ENCODE assay signal across 20 cellular contexts in the genomic region with DNA sequence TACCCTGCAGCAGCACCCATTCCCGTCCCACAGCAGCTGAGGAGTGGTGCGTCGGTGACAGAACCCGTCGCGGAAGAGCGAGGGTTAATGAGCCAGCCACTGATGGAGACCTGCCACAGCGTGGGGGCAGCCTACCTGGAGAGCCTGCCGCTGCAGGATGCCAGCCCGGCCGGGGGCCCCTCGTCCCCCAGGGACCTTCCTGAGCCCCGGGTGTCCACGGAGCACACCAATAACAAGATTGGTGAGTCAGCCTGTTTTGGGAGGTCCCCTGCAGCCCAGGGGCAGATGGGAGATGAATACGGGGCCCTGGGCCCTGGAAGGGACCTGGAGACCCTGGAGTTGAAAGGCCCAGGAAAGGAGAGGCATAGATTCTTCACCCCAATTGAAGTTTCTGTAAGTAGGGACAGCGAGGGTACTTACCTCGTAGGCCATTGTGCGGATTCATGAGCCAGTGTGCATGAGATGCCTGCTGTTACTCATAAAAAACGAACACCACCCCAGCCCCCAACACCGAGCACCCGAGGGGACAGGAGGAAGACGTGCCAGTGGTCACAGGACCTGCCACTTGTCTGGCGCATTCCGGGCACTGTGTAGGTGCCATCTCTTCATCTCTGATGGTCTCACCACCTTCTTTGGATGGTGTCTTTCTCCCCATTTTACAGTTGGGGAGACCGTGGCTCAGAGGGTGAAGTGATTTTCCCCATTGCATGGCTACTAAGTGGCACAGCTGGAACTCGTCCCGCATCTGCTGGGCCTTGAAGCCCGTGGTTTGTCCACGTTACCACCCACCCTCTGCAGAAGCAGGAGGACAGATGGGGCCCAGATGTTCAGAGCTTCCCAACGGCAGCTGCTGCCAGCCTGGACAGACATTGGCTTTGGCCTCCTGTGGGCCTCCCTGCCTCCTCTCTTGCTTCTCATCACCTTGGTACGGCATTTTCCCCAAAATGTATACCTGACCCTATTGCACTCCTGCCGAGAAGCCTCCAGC. TPM values are rescaled to one million over a fixed set of nuclear protein-coding genes. Genes with fewer than 3 reads are reported as not detected.
A peak's percentile ranks its signal among the peaks of the same experiment; 100 is the strongest.
DNase-seq lines count a peak whose midpoint lies in the region; ATAC-seq and TF ChIP-seq lines count a peak whose summit lies in the region.
"Had no signal": no experiment of that assay in that cellular context is flagged by ENCODE, and none has a peak within 500 bp of the region (broad histone marks: within the 10 kb centered on the region; RNA-seq: fewer than 3 reads in every experiment).

No MANE protein-coding gene starts in this region.

- DNase-seq in stimulated activated naive CD8-positive, alpha-beta T cell treated with anti-CD3 and anti-CD28 coated beads, Interleukin-15, Interleukin-2, amounts not matched to agents 100 U/mL and 50 U/mL, for 24 hours = no peak
- DNase-seq in RPMI7951 (ENCODE audit: low read depth) = peak; percentile 74
- DNase-seq in islet precursor cell = peak; percentile 43
- no peak for DNase-seq in medulla oblongata (ENCODE audit: extremely low spot score)
- no peak for DNase-seq in COR-L47 (lab: John Stamatoyannopoulos, UW)
- no peak for DNase-seq in H9
- DNase-seq in iPS-NIHi7 (ENCODE audit: extremely low spot score) = no peak
- DNase-seq: activated CD4-positive, CD25-positive, alpha-beta regulatory T cell; dermis blood vessel endothelial cell; Karpas-422; mammary epithelial cell; NCI-H1048; NCI-H187 treated with DMSO at 0.1 percent for 48 hours; NCI-H226; stimulated activated naive CD4-positive, alpha-beta T cell treated with Interleukin-2 at 50 U/mL for 16 hours had no signal

- no peaks in the 10 kb centered on the region for H3K79me2 ChIP-seq in H9 (ENCODE audit: insufficient read depth, low read length)
- H3K79me2 ChIP-seq: parathyroid adenoma had no signal

- no peak overlapping the region for H2AFZ ChIP-seq in H9 (ENCODE audit: low read length)
- H2AFZ ChIP-seq: parathyroid adenoma had no signal

- no peak overlapping the region for H2BK5ac ChIP-seq in H9 (ENCODE audit: insufficient read length, low read length)

- no peak for TF ChIP-seq CTCF in H9 (conservative IDR thresholded peaks at IDR 0.05)

- no peak overlapping the region for H3K9ac ChIP-seq in H9 (ENCODE audit: extremely low read depth, insufficient read length, low read length)
- H3K9ac ChIP-seq: parathyroid adenoma had no signal

- H3K27ac ChIP-seq in H9 (ENCODE audit: insufficient read length, low read depth, low read length) = no peak overlapping the region
- H3K27ac ChIP-seq: breast epithelium, parathyroid adenoma had no signal

- no peaks in the 10 kb centered on the region for H3K9me3 Mint-ChIP-seq in stimulated activated naive CD8-positive, alpha-beta T cell treated with anti-CD3 and anti-CD28 coated beads, Interleukin-15, Interleukin-2, amounts not matched to agents 100 ng/mL and 50 ng/mL, for 24 hours
- no peaks in the 10 kb centered on the region for H3K9me3 Mint-ChIP-seq in H9
- H3K9me3 Mint-ChIP-seq: type B pancreatic cell had no signal

- H3K14ac ChIP-seq in H9 (ENCODE audit: insufficient read depth, low read length) = no peak overlapping the region

- no peak for ATAC-seq in stimulated activated naive CD8-positive, alpha-beta T cell treated with anti-CD3 and anti-CD28 coated beads, Interleukin-15, Interleukin-2, amounts not matched to agents 100 U/mL and 50 U/mL, for 24 hours

- H3K4me1 Mint-ChIP-seq in stimulated activated naive CD8-positive, alpha-beta T cell treated with anti-CD3 and anti-CD28 coated beads, Interleukin-15, Interleukin-2, amounts not matched to agents 100 ng/mL and 50 ng/mL, for 24 hours (ENCODE audit: low read depth) = peaks cover 15% of the 10 kb centered on the region
- H3K4me1 Mint-ChIP-seq in H9 = peaks cover 0 to 14% of the 10 kb centered on the region in 2 experiments; a peak in 2 of 4 replicates

- no peaks in the 10 kb centered on the region for H3K79me1 ChIP-seq in H9 (ENCODE audit: insufficient read depth, low read depth, low read length, poor library complexity, severe bottlenecking)

- no peaks in the 10 kb centered on the region for H3K27me3 ChIP-seq in H9 (ENCODE audit: insufficient read depth, low read length)
- H3K27me3 ChIP-seq: breast epithelium had no signal

- H3K56ac ChIP-seq in H9 (ENCODE audit: insufficient read length, low read depth, low read length) = no peak overlapping the region

- H4K20me1 ChIP-seq in H9 (ENCODE audit: control insufficient read depth, insufficient read depth, insufficient read length) = no peaks in the 10 kb centered on the region

- no peak overlapping the region for H4K8ac ChIP-seq in H9 (replicated peaks; ENCODE audit: insufficient read length, low read depth, low read length)

- H2AK5ac ChIP-seq in H9 (ENCODE audit: insufficient read length, low read length) = no peak overlapping the region

- no peak overlapping the region for H3K4me3 Mint-ChIP-seq in stimulated activated naive CD8-positive, alpha-beta T cell treated with anti-CD3 and anti-CD28 coated beads, Interleukin-15, Interleukin-2, amounts not matched to agents 100 ng/mL and 50 ng/mL, for 24 hours
- H3K4me3 Mint-ChIP-seq in H9 = no peak overlapping the region
- H3K4me3 Mint-ChIP-seq: type B pancreatic cell had no signal

- no peak overlapping the region for H2BK15ac ChIP-seq in H9 (ENCODE audit: low read depth, low read length)

- H3K4me1 ChIP-seq in H9 (ENCODE audit: insufficient read depth, low read length) = no peaks in the 10 kb centered on the region
- H3K4me1 ChIP-seq: breast epithelium, parathyroid adenoma had no signal

- H3K23ac ChIP-seq in H9 (ENCODE audit: insufficient read length, low read depth, low read length) = no peak overlapping the region

- H3K9me3 ChIP-seq in H9 (ENCODE audit: control insufficient read depth, low read depth, low read length) = no peaks in the 10 kb centered on the region
- H3K9me3 ChIP-seq: breast epithelium had no signal

- H2BK12ac ChIP-seq in H9 (ENCODE audit: insufficient read length, low read depth, low read length) = no peak overlapping the region

- H3K4me2 ChIP-seq in H9 (ENCODE audit: insufficient read depth, insufficient read length, low read length) = no peak overlapping the region

- H2BK120ac ChIP-seq in H9 (ENCODE audit: low read depth, low read length, poor library complexity, severe bottlenecking) = no peak overlapping the region

- no peaks in the 10 kb centered on the region for H3K23me2 ChIP-seq in H9 (ENCODE audit: insufficient read length, low read depth, low read length, poor library complexity, severe bottlenecking)

- H3K36me3 Mint-ChIP-seq in stimulated activated naive CD8-positive, alpha-beta T cell treated with anti-CD3 and anti-CD28 coated beads, Interleukin-15, Interleukin-2, amounts not matched to agents 100 ng/mL and 50 ng/mL, for 24 hours (ENCODE audit: low read depth) = no peaks in the 10 kb centered on the region
- H3K36me3 Mint-ChIP-seq in H9 (ENCODE audit: insufficient read depth in 1 of 3, low read depth in 3 of 3) = no peaks in the 10 kb centered on the region; a peak in 1 of 7 replicates
- H3K36me3 Mint-ChIP-seq: type B pancreatic cell had no signal

- no peaks in the 10 kb centered on the region for H3K27me3 Mint-ChIP-seq in stimulated activated naive CD8-positive, alpha-beta T cell treated with anti-CD3 and anti-CD28 coated beads, Interleukin-15, Interleukin-2, amounts not matched to agents 100 ng/mL and 50 ng/mL, for 24 hours
- no peaks in the 10 kb centered on the region for H3K27me3 Mint-ChIP-seq in H9 (ENCODE audit: low read depth)

- no CpG with 5 or more reads among the region's 32 CpGs for WGBS in H9 (ENCODE audit: extremely low coverage, insufficient read length, low lambda C conversion rate)

- no peak overlapping the region for H3K4ac ChIP-seq in H9 (ENCODE audit: low read depth, low read length)

- H3K18ac ChIP-seq in H9 (ENCODE audit: insufficient read length, low read depth, low read length) = no peak overlapping the region

- peak overlapping the region; percentile 21 for H3K27ac Mint-ChIP-seq in stimulated activated naive CD8-positive, alpha-beta T cell treated with anti-CD3 and anti-CD28 coated beads, Interleukin-15, Interleukin-2, amounts not matched to agents 100 ng/mL and 50 ng/mL, for 24 hours
- H3K27ac Mint-ChIP-seq in H9 = peak overlapping the region in 1 of 3 experiments; percentile 55; a peak in 2 of 7 replicates
- H3K27ac Mint-ChIP-seq: type B pancreatic cell had no signal

- H3T11ph ChIP-seq in H9 (ENCODE audit: low read length) = no peak overlapping the region

- no peak overlapping the region for H4K91ac ChIP-seq in H9 (ENCODE audit: insufficient read length, low read depth, low read length)

- no peak overlapping the region for H4K5ac ChIP-seq in H9 (ENCODE audit: insufficient read length, low read depth, low read length)

- H2BK20ac ChIP-seq in H9 (ENCODE audit: low read depth, low read length, poor library complexity, severe bottlenecking) = no peak overlapping the region

RNA-seq across cellular contexts. Expression of a gene that starts 28.3 kb away (rescaled TPM):
- total RNA-seq in RPMI7951 (2014; rRNA removed; shearing (Covaris generic)) = not detected in 2 replicates
- total RNA-seq in H9 (2021) = 0.57 and 0.68 TPM in 2 replicates
- total RNA-seq: HT-29 had no signal

Comparison
In these comparisons a context has a peak if more than half of its experiments do, and no peak if none do; other contexts are left out.
1. DNase-seq: peak in RPMI7951 (single experiment) and islet precursor cell (single experiment); none in stimulated activated naive CD8-positive, alpha-beta T cell treated with anti-CD3 and anti-CD28 coated beads, Interleukin-15, Interleukin-2, amounts not matched to agents 100 U/mL and 50 U/mL, for 24 hours (single experiment), medulla oblongata (single experiment), COR-L47 (single experiment), H9 (single experiment) and iPS-NIHi7 (single experiment).